In genomic region chr7:1998146-1998545, GRCh38 we compare ENCODE assay signal across 26 cellular contexts.
"Had no signal": no experiment of that assay in that cellular context is flagged by ENCODE, and none has a peak within 500 bp of the region (broad histone marks: within the 10 kb centered on the region; RNA-seq: fewer than 3 reads in every experiment).

No MANE protein-coding gene starts in this region.

- H3K4me2 ChIP-seq: smooth muscle cell had no signal

- H3K4me3 Mint-ChIP-seq: immature natural killer cell; naive thymus-derived CD8-positive, alpha-beta T cell; nephron; neural crest cell; stimulated activated memory B cell treated with anti-CD40 and anti-IgM and Interleukin-4, amounts not matched to agents 10 μg/mL and 1 μg/mL and 100 μg/mL, for 72 hours; stimulated activated naive CD8-positive, alpha-beta T cell treated with anti-CD3 and anti-CD28 coated beads, Interleukin-15, amount 100 ng/mL, for 72 hours; type B pancreatic cell had no signal

- H3K9me3 Mint-ChIP-seq: immature natural killer cell; naive thymus-derived CD8-positive, alpha-beta T cell; nephron; neural crest cell; stimulated activated memory B cell treated with anti-CD40 and anti-IgM and Interleukin-4, amounts not matched to agents 10 μg/mL and 1 μg/mL and 100 μg/mL, for 72 hours; stimulated activated naive CD8-positive, alpha-beta T cell treated with anti-CD3 and anti-CD28 coated beads, Interleukin-15, amount 100 ng/mL, for 72 hours; type B pancreatic cell had no signal

- H3K4me1 ChIP-seq: lower lobe of right lung, parathyroid adenoma, vagina had no signal

- H3K4me3 ChIP-seq: lower lobe of right lung, psoas muscle, right lobe of liver, smooth muscle cell, tibial nerve, vagina had no signal

- H3K27me3 ChIP-seq: neutrophil, right lobe of liver, tibial nerve, vagina had no signal

- H3K27ac ChIP-seq: lower lobe of right lung, neutrophil, parathyroid adenoma, psoas muscle, right lobe of liver, tibial nerve, vagina had no signal

- DNase-seq: hypothalamus; immature natural killer cell; lower lobe of right lung; mammary epithelial cell; mesenchymal stem cell; occipital lobe; stimulated activated CD4-positive, alpha-beta T cell treated with anti-CD3 and anti-CD28 coated beads, Interleukin-1b, Interleukin-23, amount 100 ng/mL, for 48 hours; stimulated activated CD4-positive, alpha-beta T cell treated with anti-CD3 and anti-CD28 coated beads, Interleukin-2, amount 100 ng/mL, for 48 hours; stimulated activated CD4-positive, alpha-beta T cell treated with anti-CD3 and anti-CD28 coated beads, Interleukin-4, amount 100 ng/mL, for 4 hours; stimulated activated CD8-positive, alpha-beta memory T cell treated with anti-CD3 and anti-CD28 coated beads, Interleukin-4, amount 100 ng/mL, for 48 hours; stimulated activated naive CD4-positive, alpha-beta T cell treated with Interleukin-2 at 50 U/mL for 16 hours; stimulated activated naive CD8-positive, alpha-beta T cell treated with anti-CD3 and anti-CD28 coated beads, Interleukin-15, amount 100 ng/mL, for 72 hours; substantia nigra had no signal

- H3K9me3 ChIP-seq: lower lobe of right lung, neutrophil, psoas muscle, right lobe of liver, tibial nerve, vagina had no signal

- H3K36me3 ChIP-seq: lower lobe of right lung, right lobe of liver, vagina had no signal

- H3K36me3 Mint-ChIP-seq: type B pancreatic cell had no signal

- FAIRE-seq: islet of Langerhans had no signal

- H3K9ac ChIP-seq: parathyroid adenoma had no signal

- H3K27ac Mint-ChIP-seq: immature natural killer cell, nephron, type B pancreatic cell had no signal

- H3K27me3 Mint-ChIP-seq: naive thymus-derived CD8-positive, alpha-beta T cell; stimulated activated memory B cell treated with anti-CD40 and anti-IgM and Interleukin-4, amounts not matched to agents 10 μg/mL and 1 μg/mL and 100 μg/mL, for 72 hours; stimulated activated naive CD8-positive, alpha-beta T cell treated with anti-CD3 and anti-CD28 coated beads, Interleukin-15, amount 100 ng/mL, for 72 hours; type B pancreatic cell had no signal
